7 cellular contexts compared by ENCODE assay signal in genomic region chr11:117876341-117877119, GRCh38. TPM values are rescaled to one million over a fixed set of nuclear protein-coding genes. Genes with fewer than 3 reads are reported as not detected.
DNase-seq lines count a peak whose midpoint lies in the region; ATAC-seq and TF ChIP-seq lines count a peak whose summit lies in the region.

FXYD6 (minus strand) TSS chr11:117876658; CDS start chr11:117842776, 33,882 bp downstream.

- H3K4me3 ChIP-seq in colonic mucosa (peak within 1 kb of the TSS; percentile 39), lower lobe of right lung (peak within 1 kb of the TSS; percentile 65)

- H3K27ac ChIP-seq in colonic mucosa (peak within 1 kb of the TSS; percentile 44), lower lobe of right lung (peak within 1 kb of the TSS; percentile 60)

- H3K4me1 ChIP-seq in colonic mucosa: no peaks in the 10 kb centered on the region
- H3K4me1 ChIP-seq in lower lobe of right lung: peaks cover 55% of the 10 kb centered on the region

- intact Hi-C loops in colonic mucosa (cut with DNase I) (no loop called here), lower lobe of right lung (cut with DNase I) (no loop called here)

- DNase-seq in HK-2 (ENCODE audit: unreplicated experiment): peak; percentile 10
- peak; percentile 89 for DNase-seq in NCI-H82 (lab: John Stamatoyannopoulos, UW)
- peak; percentile 52 for DNase-seq in colonic mucosa
- DNase-seq in lower lobe of right lung: no peak
- DNase-seq in superior temporal gyrus (ENCODE audit: extremely low spot score): peak; percentile 41
- DNase-seq in kidney glomerular epithelial cell (lab: John Stamatoyannopoulos, UW): no peak

- no peaks in the 10 kb centered on the region for H3K9me3 ChIP-seq in colonic mucosa
- no peaks in the 10 kb centered on the region for H3K9me3 ChIP-seq in lower lobe of right lung

- H3K9ac ChIP-seq in colonic mucosa (ENCODE audit: low read depth in 2 of 2, low read length in 2 of 2): peak within 1 kb of the TSS; percentile 58 to 64

- no peak for TF ChIP-seq CTCF in colonic mucosa (IDR thresholded peaks at IDR 0.05)
- TF ChIP-seq CTCF in lower lobe of right lung (IDR thresholded peaks at IDR 0.05): no peak

- peaks cover 22% of the 10 kb centered on the region for H3K27me3 ChIP-seq in colonic mucosa
- peaks cover 48% of the 10 kb centered on the region for H3K27me3 ChIP-seq in lower lobe of right lung (ENCODE audit: low read depth)

- ATAC-seq in lower lobe of right lung (peak; percentile 57), HG02852 (IDR thresholded peaks at IDR 0.05; ENCODE audit: unreplicated experiment) (no peak)

- no peaks in the 10 kb centered on the region for H3K36me3 ChIP-seq in colonic mucosa
- H3K36me3 ChIP-seq in lower lobe of right lung: no peaks in the 10 kb centered on the region

RNA-seq across cellular contexts. Expression of gene FXYD6, which starts in this region (rescaled TPM):
- total RNA-seq in colonic mucosa: 10 to 100 TPM in 1 of 2 donors, 1 to 10 TPM in 1; 6.4 to 29.8 TPM
- 61.2 TPM for total RNA-seq in lower lobe of right lung

Comparison
In these comparisons a context has a peak if more than half of its experiments do, and no peak if none do; other contexts are left out.
1. DNase-seq: peak in HK-2 (single experiment), NCI-H82 (single experiment), colonic mucosa (single experiment) and superior temporal gyrus (single experiment); none in lower lobe of right lung (single experiment) and kidney glomerular epithelial cell (single experiment).